20 cellular contexts compared by ENCODE assay signal in the genomic region with DNA sequence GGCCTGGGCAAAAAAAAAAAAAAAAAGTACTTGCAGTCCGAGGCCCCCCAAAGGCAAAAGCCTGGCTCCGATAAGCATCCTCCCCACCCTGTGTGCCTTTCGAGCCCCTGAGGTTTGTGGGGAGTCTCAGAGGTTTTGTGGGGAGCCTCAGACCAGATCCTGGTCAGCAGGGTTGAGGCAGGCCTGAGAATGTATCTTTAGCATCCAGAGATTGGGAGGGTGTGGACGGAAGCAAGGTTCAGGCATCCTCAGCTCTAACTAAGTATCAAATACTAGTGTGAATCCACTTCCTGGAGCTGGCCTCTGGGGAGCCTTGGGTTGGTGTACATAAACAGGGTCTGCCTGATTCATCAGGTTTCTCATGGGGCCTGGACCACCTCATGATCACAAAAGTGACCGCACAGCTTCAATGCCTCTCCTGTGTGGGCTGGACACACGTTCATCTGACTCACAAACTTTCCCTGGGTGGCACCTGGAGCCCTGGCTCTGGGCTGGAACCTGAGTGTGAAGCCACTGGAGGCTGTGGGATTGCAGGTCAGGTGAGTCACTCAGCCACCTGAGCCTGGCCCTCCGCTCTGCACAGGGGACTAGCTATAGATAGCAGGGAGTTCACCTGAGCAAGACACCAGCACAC. TPM values are rescaled to one million over a fixed set of nuclear protein-coding genes. Genes with fewer than 3 reads are reported as not detected.
DNase-seq lines count a peak whose midpoint lies in the region; ATAC-seq and TF ChIP-seq lines count a peak whose summit lies in the region.
"Had no signal": no experiment of that assay in that cellular context is flagged by ENCODE, and none has a peak within 500 bp of the region (broad histone marks: within the 10 kb centered on the region; RNA-seq: fewer than 3 reads in every experiment).

No MANE protein-coding gene starts in this region.

- in situ Hi-C loops in mammary epithelial cell (cut with MboI; ENCODE audit: low sequenced_read_pairs in 2 of 2): no loop called here

- H3K9me3 ChIP-seq in mammary epithelial cell (replicated peaks; ENCODE audit: insufficient read depth, low read length): no peaks in the 10 kb centered on the region
- no peaks in the 10 kb centered on the region for H3K9me3 ChIP-seq in breast epithelium
- H3K9me3 ChIP-seq in PC-3 (ENCODE audit: low read length): no peaks in the 10 kb centered on the region
- H3K9me3 ChIP-seq: Caco-2 had no signal

- H3K27ac ChIP-seq in mammary epithelial cell (ENCODE audit: insufficient read depth, low read depth, low read length): no peak overlapping the region
- H3K27ac ChIP-seq in breast epithelium: no peak overlapping the region
- no peak overlapping the region for H3K27ac ChIP-seq in PC-3 (ENCODE audit: low read length)
- H3K27ac ChIP-seq: HL-60 had no signal

- H3K27me3 ChIP-seq in mammary epithelial cell (ENCODE audit: insufficient read depth, low read length) (no peaks in the 10 kb centered on the region), breast epithelium (no peaks in the 10 kb centered on the region), PC-3 (ENCODE audit: low read length) (no peaks in the 10 kb centered on the region)

- H3K9ac ChIP-seq in mammary epithelial cell (ENCODE audit: insufficient read depth, low read length) (no peak overlapping the region), PC-3 (ENCODE audit: low read length) (no peak overlapping the region)

- H2AFZ ChIP-seq in mammary epithelial cell (ENCODE audit: low read depth, low read length) (no peak overlapping the region), PC-3 (ENCODE audit: low read length) (no peak overlapping the region)

- ATAC-seq in PC-3 (no peak), HG02678 (IDR thresholded peaks at IDR 0.05; ENCODE audit: unreplicated experiment) (no peak)
- ATAC-seq in effector memory CD8-positive, alpha-beta T cell (replicated peaks): peak; percentile 47
- ATAC-seq in stimulated activated naive CD8-positive, alpha-beta T cell treated with anti-CD3 and anti-CD28 coated beads, Interleukin-15, Interleukin-2, amounts not matched to agents 100 U/mL and 50 U/mL, for 24 hours: peak; percentile 23

- H3K9me2 ChIP-seq in PC-3 (replicated peaks; ENCODE audit: low read length): no peaks in the 10 kb centered on the region

- DNase-seq in mammary epithelial cell: peak; percentile 4
- no peak for DNase-seq in breast epithelium (ENCODE audit: low spot score in 2 of 2)
- peak; percentile 4 for DNase-seq in PC-3
- DNase-seq in effector memory CD8-positive, alpha-beta T cell: no peak
- no peak for DNase-seq in stimulated activated naive CD8-positive, alpha-beta T cell treated with anti-CD3 and anti-CD28 coated beads, Interleukin-15, Interleukin-2, amounts not matched to agents 100 U/mL and 50 U/mL, for 24 hours
- no peak for DNase-seq in KG1 (lab: John Stamatoyannopoulos, UW)
- DNase-seq in NCI-H345 treated with DMSO at 0.1 percent for 48 hours (lab: John Stamatoyannopoulos, UW; ENCODE audit: unreplicated experiment): no peak
- DNase-seq: Caco-2; CD4-positive, CD25-positive, alpha-beta regulatory T cell; DMS153; GDM1; NCI-H1092 treated with DMSO at 0.1 percent for 48 hours; NCI-H146; NCI-H2029 treated with DMSO at 0.1 percent for 48 hours; NCI-H2171; NCI-H446; NCI-H526 treated with DMSO at 0.1 percent for 48 hours had no signal

- TF ChIP-seq POLR2A in breast epithelium (IDR thresholded peaks at IDR 0.05): no peak

- dilution Hi-C loops in mammary epithelial cell (cut with HindIII; ENCODE audit: low sequenced_read_pairs): no loop called here

- H3K4me1 ChIP-seq in mammary epithelial cell (ENCODE audit: insufficient read depth, low read length) (no peaks in the 10 kb centered on the region), breast epithelium (no peaks in the 10 kb centered on the region), PC-3 (ENCODE audit: insufficient read depth, low read length) (no peaks in the 10 kb centered on the region)
- H3K4me1 ChIP-seq: Caco-2 had no signal

- POLR2A ChIA-PET in PC-3 (lab: Charles Lee; ENCODE audit: unreplicated experiment): no interaction called here

- H3K79me2 ChIP-seq in mammary epithelial cell (ENCODE audit: insufficient read depth, low read length) (no peaks in the 10 kb centered on the region), PC-3 (ENCODE audit: low read length) (no peaks in the 10 kb centered on the region)

- BruUV-seq in mammary epithelial cell (replicated peaks; lab: Mats Ljungman, UMichigan) (no TSS peak), PC-3 (replicated peaks; lab: Mats Ljungman, UMichigan) (no TSS peak)

- intact Hi-C loops in mammary epithelial cell (cut with micrococcal nuclease): no loop called here
- intact Hi-C loops in breast epithelium (cut with DNase I; ENCODE audit: low total_unique reads): no loop called here
- intact Hi-C loops in PC-3 (cut with micrococcal nuclease): no loop called here

- peak overlapping the region; percentile 17 to 86 for H3K27ac Mint-ChIP-seq in effector memory CD8-positive, alpha-beta T cell
- H3K27ac Mint-ChIP-seq: B cell had no signal

- H4K20me1 ChIP-seq in mammary epithelial cell (ENCODE audit: insufficient read depth, low read length): no peaks in the 10 kb centered on the region
- no peaks in the 10 kb centered on the region for H4K20me1 ChIP-seq in PC-3 (ENCODE audit: low read length)

- H3K9me3 Mint-ChIP-seq in effector memory CD8-positive, alpha-beta T cell: no peaks in the 10 kb centered on the region

- H3K4me1 Mint-ChIP-seq in effector memory CD8-positive, alpha-beta T cell (ENCODE audit: low read depth in 2 of 2): peaks cover 7 to 18% of the 10 kb centered on the region in 2 donors
- H3K4me1 Mint-ChIP-seq: B cell had no signal

- no peak for TF ChIP-seq CTCF in mammary epithelial cell (conservative IDR thresholded peaks at IDR 0.05 in 1 of 2, IDR thresholded peaks at IDR 0.05 in 1 of 2; ENCODE audit: extremely low read depth in 1 of 2, insufficient read depth in 1 of 2, low read depth in 1 of 2, low read length in 2 of 2)
- no peak for TF ChIP-seq CTCF in breast epithelium (IDR thresholded peaks at IDR 0.05)
- TF ChIP-seq CTCF in PC-3 (conservative IDR thresholded peaks at IDR 0.05; ENCODE audit: low read depth, low read length): no peak

- CTCF ChIA-PET in mammary epithelial cell (lab: Charles Lee; ENCODE audit: low non-redundant PET) (no interaction called here), PC-3 (lab: Charles Lee) (no interaction called here)

- 82% methylated on average over 4 of the region's 7 CpGs for WGBS in mammary epithelial cell (ENCODE audit: low coverage, missing lambda C conversion rate)

- H3K4me2 ChIP-seq in mammary epithelial cell (ENCODE audit: insufficient read depth, low read depth, low read length) (no peak overlapping the region), PC-3 (ENCODE audit: low read length) (no peak overlapping the region)

- peak overlapping the region in 1 of 2 donors; percentile 7 for H3K4me3 Mint-ChIP-seq in effector memory CD8-positive, alpha-beta T cell
- H3K4me3 Mint-ChIP-seq: B cell; CD4-positive, CD25-positive, alpha-beta regulatory T cell had no signal

- peaks cover 5% of the 10 kb centered on the region for H3K36me3 Mint-ChIP-seq in effector memory CD8-positive, alpha-beta T cell (ENCODE audit: insufficient read depth)

- no peaks in the 10 kb centered on the region for H3K27me3 Mint-ChIP-seq in effector memory CD8-positive, alpha-beta T cell
- H3K27me3 Mint-ChIP-seq: B cell; CD4-positive, CD25-positive, alpha-beta regulatory T cell had no signal

- H3F3A ChIP-seq in PC-3 (ENCODE audit: low read length, unreplicated experiment): no peaks in the 10 kb centered on the region

- H3K36me3 ChIP-seq in mammary epithelial cell (ENCODE audit: insufficient read depth, low read length) (no peaks in the 10 kb centered on the region), breast epithelium (no peaks in the 10 kb centered on the region), PC-3 (ENCODE audit: low read depth, low read length) (no peaks in the 10 kb centered on the region)

- H3K4me3 ChIP-seq in mammary epithelial cell (replicated peaks in 1 of 3; ENCODE audit: insufficient read depth in 1 of 3, low read depth in 2 of 3, low read length in 3 of 3): no peak overlapping the region
- H3K4me3 ChIP-seq in breast epithelium: no peak overlapping the region
- H3K4me3 ChIP-seq in PC-3 (ENCODE audit: low read length): no peak overlapping the region

RNA-seq across cellular contexts. Expression of a gene that starts 24.4 kb away (rescaled TPM):
- total RNA-seq in mammary epithelial cell (10 to 100 TPM; 28.4 to 42.7 TPM), breast epithelium (100 to 1,000 TPM in 1 of 3 donors, 10 to 100 TPM in 2; 73.7 to 119 (median 77.6) TPM), PC-3 (2014; rRNA removed) (45.7 and 57.8 TPM in 2 replicates)
- 13.1 TPM for polyA plus RNA-seq in mammary epithelial cell
- 24.1 TPM for polyA minus RNA-seq in mammary epithelial cell

Comparison
In these comparisons a context has a peak if more than half of its experiments do, and no peak if none do; other contexts are left out.
1. DNase-seq: peak in mammary epithelial cell (single experiment) and PC-3 (single experiment); none in breast epithelium (0 of 2), effector memory CD8-positive, alpha-beta T cell (0 of 3), stimulated activated naive CD8-positive, alpha-beta T cell treated with anti-CD3 and anti-CD28 coated beads, Interleukin-15, Interleukin-2, amounts not matched to agents 100 U/mL and 50 U/mL, for 24 hours (single experiment), KG1 (single experiment) and NCI-H345 treated with DMSO at 0.1 percent for 48 hours (single experiment).
2. ATAC-seq: peak in effector memory CD8-positive, alpha-beta T cell (single experiment) and stimulated activated naive CD8-positive, alpha-beta T cell treated with anti-CD3 and anti-CD28 coated beads, Interleukin-15, Interleukin-2, amounts not matched to agents 100 U/mL and 50 U/mL, for 24 hours (single experiment); none in PC-3 (single experiment) and HG02678 (single experiment).